ENCODE assay signal across 1 cellular context in the genomic region with DNA sequence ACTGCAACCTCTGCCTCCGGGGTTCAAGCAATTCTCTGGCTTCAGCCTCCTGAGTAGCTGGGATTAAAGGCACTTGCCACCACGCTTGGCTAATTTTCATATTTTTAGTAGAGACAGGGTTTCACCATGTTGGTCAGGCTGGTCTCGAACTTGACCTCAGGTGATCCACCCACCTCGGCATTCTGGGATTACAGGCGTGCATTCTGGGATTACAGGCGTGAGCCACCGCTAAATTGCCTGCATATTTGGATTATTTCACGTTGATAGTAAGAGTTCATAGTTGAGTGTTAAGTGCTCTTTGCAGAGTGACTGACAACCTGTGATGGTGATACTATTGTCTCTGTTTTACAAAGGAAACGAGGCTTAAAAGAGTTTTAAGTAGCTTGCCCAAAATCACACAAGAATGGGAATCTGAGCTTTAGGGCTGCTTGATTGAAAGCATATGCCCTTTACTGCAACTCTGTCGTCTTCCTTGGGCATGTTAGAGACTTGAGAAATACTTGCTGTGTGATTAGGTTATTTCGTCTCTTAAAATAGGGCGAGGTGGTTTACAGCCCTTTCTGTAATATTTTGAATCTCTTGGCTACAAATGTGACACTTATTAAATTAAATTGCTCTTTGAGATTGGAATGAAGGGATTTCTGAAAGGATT.
TF ChIP-seq lines count a peak whose summit lies in the region.

No MANE protein-coding gene starts in this region.

TF ChIP-seq in GM23338, 12 proteins besides CTCF, POLR2A, EP300 and RAD21 (continued from another document):
- TF ChIP-seq, protein P1, sequence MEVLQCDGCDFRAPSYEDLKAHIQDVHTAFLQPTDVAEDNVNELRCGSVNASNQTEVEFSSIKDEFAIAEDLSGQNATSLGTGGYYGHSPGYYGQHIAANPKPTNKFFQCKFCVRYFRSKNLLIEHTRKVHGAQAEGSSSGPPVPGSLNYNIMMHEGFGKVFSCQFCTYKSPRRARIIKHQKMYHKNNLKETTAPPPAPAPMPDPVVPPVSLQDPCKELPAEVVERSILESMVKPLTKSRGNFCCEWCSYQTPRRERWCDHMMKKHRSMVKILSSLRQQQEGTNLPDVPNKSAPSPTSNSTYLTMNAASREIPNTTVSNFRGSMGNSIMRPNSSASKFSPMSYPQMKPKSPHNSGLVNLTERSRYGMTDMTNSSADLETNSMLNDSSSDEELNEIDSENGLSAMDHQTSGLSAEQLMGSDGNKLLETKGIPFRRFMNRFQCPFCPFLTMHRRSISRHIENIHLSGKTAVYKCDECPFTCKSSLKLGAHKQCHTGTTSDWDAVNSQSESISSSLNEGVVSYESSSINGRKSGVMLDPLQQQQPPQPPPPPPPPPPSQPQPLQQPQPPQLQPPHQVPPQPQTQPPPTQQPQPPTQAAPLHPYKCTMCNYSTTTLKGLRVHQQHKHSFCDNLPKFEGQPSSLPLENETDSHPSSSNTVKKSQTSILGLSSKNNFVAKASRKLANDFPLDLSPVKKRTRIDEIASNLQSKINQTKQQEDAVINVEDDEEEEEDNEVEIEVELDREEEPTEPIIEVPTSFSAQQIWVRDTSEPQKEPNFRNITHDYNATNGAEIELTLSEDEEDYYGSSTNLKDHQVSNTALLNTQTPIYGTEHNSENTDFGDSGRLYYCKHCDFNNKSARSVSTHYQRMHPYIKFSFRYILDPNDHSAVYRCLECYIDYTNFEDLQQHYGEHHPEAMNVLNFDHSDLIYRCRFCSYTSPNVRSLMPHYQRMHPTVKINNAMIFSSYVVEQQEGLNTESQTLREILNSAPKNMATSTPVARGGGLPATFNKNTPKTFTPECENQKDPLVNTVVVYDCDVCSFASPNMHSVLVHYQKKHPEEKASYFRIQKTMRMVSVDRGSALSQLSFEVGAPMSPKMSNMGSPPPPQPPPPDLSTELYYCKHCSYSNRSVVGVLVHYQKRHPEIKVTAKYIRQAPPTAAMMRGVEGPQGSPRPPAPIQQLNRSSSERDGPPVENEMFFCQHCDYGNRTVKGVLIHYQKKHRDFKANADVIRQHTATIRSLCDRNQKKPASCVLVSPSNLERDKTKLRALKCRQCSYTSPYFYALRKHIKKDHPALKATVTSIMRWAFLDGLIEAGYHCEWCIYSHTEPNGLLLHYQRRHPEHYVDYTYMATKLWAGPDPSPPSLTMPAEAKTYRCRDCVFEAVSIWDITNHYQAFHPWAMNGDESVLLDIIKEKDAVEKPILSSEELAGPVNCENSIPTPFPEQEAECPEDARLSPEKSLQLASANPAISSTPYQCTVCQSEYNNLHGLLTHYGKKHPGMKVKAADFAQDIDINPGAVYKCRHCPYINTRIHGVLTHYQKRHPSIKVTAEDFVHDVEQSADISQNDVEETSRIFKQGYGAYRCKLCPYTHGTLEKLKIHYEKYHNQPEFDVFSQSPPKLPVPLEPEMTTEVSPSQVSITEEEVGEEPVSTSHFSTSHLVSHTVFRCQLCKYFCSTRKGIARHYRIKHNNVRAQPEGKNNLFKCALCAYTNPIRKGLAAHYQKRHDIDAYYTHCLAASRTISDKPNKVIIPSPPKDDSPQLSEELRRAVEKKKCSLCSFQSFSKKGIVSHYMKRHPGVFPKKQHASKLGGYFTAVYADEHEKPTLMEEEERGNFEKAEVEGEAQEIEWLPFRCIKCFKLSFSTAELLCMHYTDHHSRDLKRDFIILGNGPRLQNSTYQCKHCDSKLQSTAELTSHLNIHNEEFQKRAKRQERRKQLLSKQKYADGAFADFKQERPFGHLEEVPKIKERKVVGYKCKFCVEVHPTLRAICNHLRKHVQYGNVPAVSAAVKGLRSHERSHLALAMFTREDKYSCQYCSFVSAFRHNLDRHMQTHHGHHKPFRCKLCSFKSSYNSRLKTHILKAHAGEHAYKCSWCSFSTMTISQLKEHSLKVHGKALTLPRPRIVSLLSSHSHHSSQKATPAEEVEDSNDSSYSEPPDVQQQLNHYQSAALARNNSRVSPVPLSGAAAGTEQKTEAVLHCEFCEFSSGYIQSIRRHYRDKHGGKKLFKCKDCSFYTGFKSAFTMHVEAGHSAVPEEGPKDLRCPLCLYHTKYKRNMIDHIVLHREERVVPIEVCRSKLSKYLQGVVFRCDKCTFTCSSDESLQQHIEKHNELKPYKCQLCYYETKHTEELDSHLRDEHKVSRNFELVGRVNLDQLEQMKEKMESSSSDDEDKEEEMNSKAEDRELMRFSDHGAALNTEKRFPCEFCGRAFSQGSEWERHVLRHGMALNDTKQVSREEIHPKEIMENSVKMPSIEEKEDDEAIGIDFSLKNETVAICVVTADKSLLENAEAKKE (CRISPR knock-in tag; IDR thresholded peaks at IDR 0.05): no peak
- TF ChIP-seq, protein P2, sequence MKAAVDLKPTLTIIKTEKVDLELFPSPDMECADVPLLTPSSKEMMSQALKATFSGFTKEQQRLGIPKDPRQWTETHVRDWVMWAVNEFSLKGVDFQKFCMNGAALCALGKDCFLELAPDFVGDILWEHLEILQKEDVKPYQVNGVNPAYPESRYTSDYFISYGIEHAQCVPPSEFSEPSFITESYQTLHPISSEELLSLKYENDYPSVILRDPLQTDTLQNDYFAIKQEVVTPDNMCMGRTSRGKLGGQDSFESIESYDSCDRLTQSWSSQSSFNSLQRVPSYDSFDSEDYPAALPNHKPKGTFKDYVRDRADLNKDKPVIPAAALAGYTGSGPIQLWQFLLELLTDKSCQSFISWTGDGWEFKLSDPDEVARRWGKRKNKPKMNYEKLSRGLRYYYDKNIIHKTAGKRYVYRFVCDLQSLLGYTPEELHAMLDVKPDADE (IDR thresholded peaks at IDR 0.05): no peak
- TF ChIP-seq EZH2phosphoT487 (IDR thresholded peaks at IDR 0.05; ENCODE audit: unreplicated experiment): no peak
